ENCODE assay signal across 1 cellular context in genomic region chr1:91885331-91885715, GRCh38.
TF ChIP-seq lines count a peak whose summit lies in the region.

No MANE protein-coding gene starts in this region.

TF ChIP-seq in HCT116, 20 proteins besides CTCF, POLR2A, EP300 and RAD21 (continued from another document):
- no peak for TF ChIP-seq REST (IDR thresholded peaks at IDR 0.05; ENCODE audit: low read depth)
